1 cellular context compared by ENCODE assay signal in genomic region chr16:12611006-12611477, GRCh38.
TF ChIP-seq lines count a peak whose summit lies in the region.

No MANE protein-coding gene starts in this region.

TF ChIP-seq in K562, 482 proteins besides CTCF, POLR2A, EP300 and RAD21 (continued from another document and continues in another):
- TF ChIP-seq, protein P1, sequence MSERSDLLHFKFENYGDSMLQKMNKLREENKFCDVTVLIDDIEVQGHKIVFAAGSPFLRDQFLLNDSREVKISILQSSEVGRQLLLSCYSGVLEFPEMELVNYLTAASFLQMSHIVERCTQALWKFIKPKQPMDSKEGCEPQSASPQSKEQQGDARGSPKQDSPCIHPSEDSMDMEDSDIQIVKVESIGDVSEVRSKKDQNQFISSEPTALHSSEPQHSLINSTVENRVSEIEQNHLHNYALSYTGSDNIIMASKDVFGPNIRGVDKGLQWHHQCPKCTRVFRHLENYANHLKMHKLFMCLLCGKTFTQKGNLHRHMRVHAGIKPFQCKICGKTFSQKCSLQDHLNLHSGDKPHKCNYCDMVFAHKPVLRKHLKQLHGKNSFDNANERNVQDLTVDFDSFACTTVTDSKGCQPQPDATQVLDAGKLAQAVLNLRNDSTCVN (CRISPR knock-in tag; IDR thresholded peaks at IDR 0.05), result peak; percentile 81; the same call in 1 of the 2 replicates
- TF ChIP-seq TSC22D4 (tag; IDR thresholded peaks at IDR 0.05), result no peak
- TF ChIP-seq FOSL1 (tag; conservative IDR thresholded peaks at IDR 0.05), result peak; percentile 93
- no peak for TF ChIP-seq FIP1L1 (IDR thresholded peaks at IDR 0.05; ENCODE audit: low read depth, low read length, poor library complexity, severe bottlenecking)
- TF ChIP-seq TRIM25 (IDR thresholded peaks at IDR 0.05; ENCODE audit: borderline replicate concordance), result no peak
- TF ChIP-seq POLR2AphosphoS5 (IDR thresholded peaks at IDR 0.05; ENCODE audit: control insufficient read depth, insufficient read depth, low read depth, low read length), result no peak
- no peak for TF ChIP-seq ZNF436 (CRISPR knock-in tag; IDR thresholded peaks at IDR 0.05)
- TF ChIP-seq NUFIP1 (IDR thresholded peaks at IDR 0.05; ENCODE audit: partially characterized antibody), result peak; percentile 80
- no peak for TF ChIP-seq CBX1 (IDR thresholded peaks at IDR 0.05; ENCODE audit: low read depth)
- TF ChIP-seq ZNF655 (CRISPR knock-in tag; IDR thresholded peaks at IDR 0.05), result no peak
- TF ChIP-seq JUND (IDR thresholded peaks at IDR 0.05; ENCODE audit: borderline replicate concordance, low read depth, low read length), result peak; percentile 33; the same call in 1 of the 2 replicates
- TF ChIP-seq JUND (tag; IDR thresholded peaks at IDR 0.05; ENCODE audit: borderline replicate concordance, low read depth, low read length), result peak; percentile 91; the same call in 2 of the 3 replicates
- TF ChIP-seq ZNF707 (CRISPR knock-in tag; conservative IDR thresholded peaks at IDR 0.05), result peak; percentile 91
- no peak for TF ChIP-seq ZNF232 (CRISPR knock-in tag; IDR thresholded peaks at IDR 0.05)
- peak; percentile 52; the same call in 1 of the 2 replicates for TF ChIP-seq ZNF507 (tag; conservative IDR thresholded peaks at IDR 0.05)
- TF ChIP-seq CBFA2T3 (IDR thresholded peaks at IDR 0.05), result peak; percentile 51
- peak; percentile 100 for TF ChIP-seq ZNF175 (CRISPR knock-in tag; IDR thresholded peaks at IDR 0.05; ENCODE audit: low read depth)
- peak; percentile 96 for TF ChIP-seq HINFP (tag; conservative IDR thresholded peaks at IDR 0.05; ENCODE audit: low read depth)
- TF ChIP-seq CLOCK (CRISPR knock-in tag; IDR thresholded peaks at IDR 0.05; ENCODE audit: borderline replicate concordance), result peak; percentile 96
- TF ChIP-seq SMAD3 (CRISPR knock-in tag; conservative IDR thresholded peaks at IDR 0.05), result peak; percentile 98
- TF ChIP-seq ZNF224 (CRISPR knock-in tag; IDR thresholded peaks at IDR 0.05), result no peak
- peak in 1 of 2 experiments; percentile 68; a peak in 2 of 4 replicates for TF ChIP-seq FOXA3 (CRISPR knock-in tag; conservative IDR thresholded peaks at IDR 0.05 in 1 of 2, IDR thresholded peaks at IDR 0.05 in 1 of 2)
- peak; percentile 98 for TF ChIP-seq ZNF76 (CRISPR knock-in tag; IDR thresholded peaks at IDR 0.05; ENCODE audit: borderline replicate concordance)
- peak; percentile 98 for TF ChIP-seq IRF9 (tag; IDR thresholded peaks at IDR 0.05)
- TF ChIP-seq ZNF696 (CRISPR knock-in tag; conservative IDR thresholded peaks at IDR 0.05), result peak; percentile 86
- no peak for TF ChIP-seq HDAC1 (IDR thresholded peaks at IDR 0.05)
- TF ChIP-seq MAFG (tag; conservative IDR thresholded peaks at IDR 0.05), result peak; percentile 64
- TF ChIP-seq, protein P2, sequence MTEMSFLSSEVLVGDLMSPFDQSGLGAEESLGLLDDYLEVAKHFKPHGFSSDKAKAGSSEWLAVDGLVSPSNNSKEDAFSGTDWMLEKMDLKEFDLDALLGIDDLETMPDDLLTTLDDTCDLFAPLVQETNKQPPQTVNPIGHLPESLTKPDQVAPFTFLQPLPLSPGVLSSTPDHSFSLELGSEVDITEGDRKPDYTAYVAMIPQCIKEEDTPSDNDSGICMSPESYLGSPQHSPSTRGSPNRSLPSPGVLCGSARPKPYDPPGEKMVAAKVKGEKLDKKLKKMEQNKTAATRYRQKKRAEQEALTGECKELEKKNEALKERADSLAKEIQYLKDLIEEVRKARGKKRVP (CRISPR knock-in tag; IDR thresholded peaks at IDR 0.05), result peak; percentile 90
- TF ChIP-seq ZNF830 (CRISPR knock-in tag; IDR thresholded peaks at IDR 0.05), result peak; percentile 97
- no peak for TF ChIP-seq ZNF695 (CRISPR knock-in tag; IDR thresholded peaks at IDR 0.05)
- peak; percentile 99 for TF ChIP-seq CREB3 (tag; conservative IDR thresholded peaks at IDR 0.05; ENCODE audit: low read depth)
- peak; percentile 94 for TF ChIP-seq ZNF354B (CRISPR knock-in tag; IDR thresholded peaks at IDR 0.05)
- TF ChIP-seq GTF2E2 (tag; IDR thresholded peaks at IDR 0.05), result peak; percentile 98
- peak; percentile 99 for TF ChIP-seq PTRF (tag; IDR thresholded peaks at IDR 0.05)
- no peak for TF ChIP-seq ZNF408 (CRISPR knock-in tag; IDR thresholded peaks at IDR 0.05; ENCODE audit: low read depth)
- TF ChIP-seq PHTF2 (CRISPR knock-in tag; IDR thresholded peaks at IDR 0.05), result peak; percentile 93
- peak; percentile 61; the same call in 1 of the 2 replicates for TF ChIP-seq NFE2L1 (tag; IDR thresholded peaks at IDR 0.05; ENCODE audit: borderline replicate concordance, low read depth)
- peak; percentile 86 for TF ChIP-seq KLF13 (tag; IDR thresholded peaks at IDR 0.05; ENCODE audit: borderline replicate concordance, low read depth)
- TF ChIP-seq HMG20A (CRISPR knock-in tag; conservative IDR thresholded peaks at IDR 0.05), result peak; percentile 92; the same call in 1 of the 2 replicates
- peak; percentile 97 for TF ChIP-seq DIDO1 (tag; IDR thresholded peaks at IDR 0.05; ENCODE audit: low read depth)
- peak; percentile 98; the same call in 1 of the 2 replicates for TF ChIP-seq ARID3B (CRISPR knock-in tag; IDR thresholded peaks at IDR 0.05; ENCODE audit: borderline replicate concordance)
- peak; percentile 98 for TF ChIP-seq ZBTB9 (CRISPR knock-in tag; IDR thresholded peaks at IDR 0.05)
- TF ChIP-seq E2F4 (CRISPR knock-in tag; IDR thresholded peaks at IDR 0.05; ENCODE audit: low read depth), result no peak
- TF ChIP-seq KLF10 (CRISPR knock-in tag; IDR thresholded peaks at IDR 0.05), result peak; percentile 86; the same call in 1 of the 2 replicates
- TF ChIP-seq PTTG1 (tag; IDR thresholded peaks at IDR 0.05; ENCODE audit: low read depth), result peak; percentile 96
- TF ChIP-seq CREB5 (CRISPR knock-in tag; IDR thresholded peaks at IDR 0.05), result peak; percentile 96
